Comparison of ENCODE assay signal across 19 cellular contexts in genomic region chr10:85544956-85545355, GRCh38.
DNase-seq lines count a peak whose midpoint lies in the region; ATAC-seq and TF ChIP-seq lines count a peak whose summit lies in the region.
"Had no signal": no experiment of that assay in that cellular context is flagged by ENCODE, and none has a peak within 500 bp of the region (broad histone marks: within the 10 kb centered on the region; RNA-seq: fewer than 3 reads in every experiment).

No MANE protein-coding gene starts in this region.

- peak overlapping the region; percentile 38 for H3K27ac Mint-ChIP-seq in endothelial cell (ENCODE audit: unreplicated experiment)
- no peak overlapping the region for H3K27ac Mint-ChIP-seq in naive thymus-derived CD4-positive, alpha-beta T cell
- H3K27ac Mint-ChIP-seq: CD4-positive, CD25-positive, alpha-beta regulatory T cell had no signal

- no peaks in the 10 kb centered on the region for H3K27me3 ChIP-seq in naive thymus-derived CD4-positive, alpha-beta T cell (ENCODE audit: control insufficient read depth in 2 of 2, insufficient read depth in 2 of 2, low read length in 2 of 2)
- H3K27me3 ChIP-seq: SJCRH30 had no signal

- H3K27me3 Mint-ChIP-seq in endothelial cell (ENCODE audit: unreplicated experiment), result peaks cover 3% of the 10 kb centered on the region
- peaks cover 4 to 33% (median 21%) of the 10 kb centered on the region in 5 donors for H3K27me3 Mint-ChIP-seq in naive thymus-derived CD4-positive, alpha-beta T cell

- POLR2A ChIA-PET in naive thymus-derived CD4-positive, alpha-beta T cell (lab: Charles Lee), result no interaction called here

- ATAC-seq in naive thymus-derived CD4-positive, alpha-beta T cell, result no peak

- DNase-seq in SKM-1 treated with dmso at 0.1 percent for 144 hours (lab: John Stamatoyannopoulos, UW; ENCODE audit: unreplicated experiment) (peak; percentile 3), SKM-1 (lab: John Stamatoyannopoulos, UW; ENCODE audit: unreplicated experiment) (no peak), NCI-H510A treated with DMSO at 0.1 percent for 48 hours (lab: John Stamatoyannopoulos, UW) (peak; percentile 62), endothelial cell (ENCODE audit: low spot score) (no peak), CD1c-positive myeloid dendritic cell (ENCODE audit: extremely low spot score) (no peak), NCI-H345 treated with DMSO at 0.1 percent for 48 hours (lab: John Stamatoyannopoulos, UW; ENCODE audit: unreplicated experiment) (no peak)
- DNase-seq in naive thymus-derived CD4-positive, alpha-beta T cell, result no peak
- DNase-seq: ACHN; AML-193; Caco-2; CD4-positive, CD25-positive, alpha-beta regulatory T cell; DMS79; HCEC 1CT; NCI-H1436; NCI-H2081 treated with DMSO at 0.1 percent for 48 hours; NCI-H2227 treated with DMSO at 0.1 percent for 48 hours; NCI-H526 treated with DMSO at 0.1 percent for 48 hours; PC-9; SJCRH30 had no signal

- H3K36me3 ChIP-seq in naive thymus-derived CD4-positive, alpha-beta T cell (ENCODE audit: control insufficient read depth in 2 of 3, insufficient read depth in 3 of 3, low read length in 3 of 3), result no peaks in the 10 kb centered on the region
- H3K36me3 ChIP-seq: SJCRH30 had no signal

- no peak overlapping the region for H3K4me3 Mint-ChIP-seq in endothelial cell (ENCODE audit: unreplicated experiment)
- no peak overlapping the region for H3K4me3 Mint-ChIP-seq in naive thymus-derived CD4-positive, alpha-beta T cell
- H3K4me3 Mint-ChIP-seq: CD4-positive, CD25-positive, alpha-beta regulatory T cell had no signal

- H3K4me1 Mint-ChIP-seq in endothelial cell (ENCODE audit: unreplicated experiment), result peaks cover 21% of the 10 kb centered on the region
- H3K4me1 Mint-ChIP-seq in naive thymus-derived CD4-positive, alpha-beta T cell, result peaks cover 0 to 4% (median 0%) of the 10 kb centered on the region in 7 donors

- peaks cover 12% of the 10 kb centered on the region for H3K9me3 Mint-ChIP-seq in endothelial cell (ENCODE audit: unreplicated experiment)
- H3K9me3 Mint-ChIP-seq in naive thymus-derived CD4-positive, alpha-beta T cell, result peaks cover 0 to 6% (median 0%) of the 10 kb centered on the region in 11 donors

- H3K9me3 ChIP-seq in naive thymus-derived CD4-positive, alpha-beta T cell (ENCODE audit: control insufficient read depth in 2 of 3, low read length in 3 of 3), result no peaks in the 10 kb centered on the region
- H3K9me3 ChIP-seq: Caco-2, SJCRH30 had no signal

- CTCF ChIA-PET in naive thymus-derived CD4-positive, alpha-beta T cell (lab: Charles Lee), result no interaction called here

- TF ChIP-seq CTCF in endothelial cell (IDR thresholded peaks at IDR 0.05; ENCODE audit: unreplicated experiment), result no peak

- H3K27ac ChIP-seq in naive thymus-derived CD4-positive, alpha-beta T cell (ENCODE audit: low read depth, low read length), result no peak overlapping the region
- H3K27ac ChIP-seq: PC-9, SJCRH30 had no signal

- no peak overlapping the region for H3K4me3 ChIP-seq in naive thymus-derived CD4-positive, alpha-beta T cell (ENCODE audit: low read length)
- H3K4me3 ChIP-seq: PC-9, SJCRH30 had no signal

- intact Hi-C loops in naive thymus-derived CD4-positive, alpha-beta T cell (cut with micrococcal nuclease), result loop anchor here (5.0 to 10.0 kb wide), 4 partner anchors 67 to 590 kb away; no protein-coding TSS in a partner anchor

- no peaks in the 10 kb centered on the region for H3K4me1 ChIP-seq in naive thymus-derived CD4-positive, alpha-beta T cell (ENCODE audit: control insufficient read depth in 2 of 2, insufficient read depth in 2 of 2, low read length in 2 of 2)
- H3K4me1 ChIP-seq: SJCRH30 had no signal

- no peaks in the 10 kb centered on the region for H3K36me3 Mint-ChIP-seq in endothelial cell (ENCODE audit: low read depth, unreplicated experiment)
- no peaks in the 10 kb centered on the region for H3K36me3 Mint-ChIP-seq in naive thymus-derived CD4-positive, alpha-beta T cell
- H3K36me3 Mint-ChIP-seq: CD4-positive, CD25-positive, alpha-beta regulatory T cell had no signal

Comparison
In these comparisons a context has a peak if more than half of its experiments do, and no peak if none do; other contexts are left out.
1. DNase-seq: peak in SKM-1 treated with dmso at 0.1 percent for 144 hours (single experiment) and NCI-H510A treated with DMSO at 0.1 percent for 48 hours (single experiment); none in SKM-1 (single experiment), endothelial cell (single experiment), CD1c-positive myeloid dendritic cell (single experiment), NCI-H345 treated with DMSO at 0.1 percent for 48 hours (single experiment) and naive thymus-derived CD4-positive, alpha-beta T cell (0 of 9).